ENCODE assay signal across 8 cellular contexts in genomic region chr3:119258915-119259314, GRCh38. TPM values are rescaled to one million over a fixed set of nuclear protein-coding genes. Genes with fewer than 3 reads are reported as not detected.
A peak's percentile ranks its signal among the peaks of the same experiment; 100 is the strongest.
DNase-seq lines count a peak whose midpoint lies in the region; ATAC-seq lines count a peak whose summit lies in the region.

No MANE protein-coding gene starts in this region.

- no peaks in the 10 kb centered on the region for H3K36me3 Mint-ChIP-seq in activated T-cell treated with anti-CD3 and anti-CD28 coated beads, Interleukin-2, amount 50 U/mL, for 72 hours (ENCODE audit: insufficient read depth in 2 of 2)

- H3K9ac ChIP-seq in GM23248 = no peak overlapping the region

- H3K9me3 ChIP-seq in GM23248 (ENCODE audit: low read depth) = no peaks in the 10 kb centered on the region

- H3K4me1 ChIP-seq in GM23248 (ENCODE audit: insufficient read depth) = no peaks in the 10 kb centered on the region

- no peaks in the 10 kb centered on the region for H3K9me2 ChIP-seq in GM23248 (ENCODE audit: insufficient read depth)

- peaks cover 14% of the 10 kb centered on the region for H3K4me1 Mint-ChIP-seq in activated T-cell treated with anti-CD3 and anti-CD28 coated beads, Interleukin-2, amount 50 U/mL, for 72 hours (ENCODE audit: low read depth)

- no peaks in the 10 kb centered on the region for H4K20me1 ChIP-seq in GM23248 (ENCODE audit: insufficient read depth)

- ATAC-seq in GM18508 (IDR thresholded peaks at IDR 0.05; ENCODE audit: insufficient read depth, unreplicated experiment) (peak; percentile 97), left colon (peak; percentile 73)
- no peak for ATAC-seq in activated T-cell treated with anti-CD3 and anti-CD28 coated beads, Interleukin-2, amount 50 U/mL, for 72 hours (replicated peaks in 1 of 2)

- no peaks in the 10 kb centered on the region for H3K36me3 ChIP-seq in GM23248 (ENCODE audit: low read depth)

- H3K4me2 ChIP-seq in GM23248 (ENCODE audit: unreplicated experiment) = no peak overlapping the region

- DNase-seq in GM23248 (no peak), KG1 (lab: John Stamatoyannopoulos, UW) (peak; percentile 11), left colon (no peak), RKO (ENCODE audit: low spot score) (no peak), iPS-NIHi11 (ENCODE audit: low spot score) (no peak), NCI-H2227 (lab: John Stamatoyannopoulos, UW; ENCODE audit: unreplicated experiment) (no peak)
- no peak for DNase-seq in activated T-cell treated with anti-CD3 and anti-CD28 coated beads, Interleukin-2, amount 50 U/mL, for 72 hours

- intact Hi-C loops in left colon (cut with DNase I, micrococcal nuclease) = no loop called here

- H3K27me3 Mint-ChIP-seq in activated T-cell treated with anti-CD3 and anti-CD28 coated beads, Interleukin-2, amount 50 U/mL, for 72 hours (ENCODE audit: low read depth) = no peaks in the 10 kb centered on the region

- no peak overlapping the region for H3K4me3 Mint-ChIP-seq in activated T-cell treated with anti-CD3 and anti-CD28 coated beads, Interleukin-2, amount 50 U/mL, for 72 hours

- no peak overlapping the region for H3K27ac ChIP-seq in GM23248

- 13 to 15% methylated on average over 1 of the region's 1 CpG for WGBS in GM23248 (ENCODE audit: low coverage in 1 of 2, low lambda C conversion rate in 2 of 2, missing lambda C conversion rate in 2 of 2), 2 experiments

- in situ Hi-C loops in GM23248 (cut with MboI) = no loop called here

- H3K27ac Mint-ChIP-seq in activated T-cell treated with anti-CD3 and anti-CD28 coated beads, Interleukin-2, amount 50 U/mL, for 72 hours = no peak overlapping the region

- no peaks in the 10 kb centered on the region for H3F3A ChIP-seq in GM23248 (ENCODE audit: insufficient read depth)

- H3K4me3 ChIP-seq in GM23248 = no peak overlapping the region

- peak overlapping the region; percentile 45; the same call in 1 of the 2 replicates for H2AFZ ChIP-seq in GM23248

- H3K9me3 Mint-ChIP-seq in activated T-cell treated with anti-CD3 and anti-CD28 coated beads, Interleukin-2, amount 50 U/mL, for 72 hours = no peaks in the 10 kb centered on the region

- H3K27me3 ChIP-seq in GM23248 (replicated peaks; ENCODE audit: insufficient read depth) = no peaks in the 10 kb centered on the region

- no peaks in the 10 kb centered on the region for H3K79me2 ChIP-seq in GM23248 (ENCODE audit: insufficient read depth)

RNA-seq across cellular contexts. Expression of gene B4GALT4, which starts 18.2 kb away (rescaled TPM):
- 55.6 and 56.0 TPM in 2 replicates for total RNA-seq in GM23248 (2014; rRNA removed; shearing (Covaris generic))
- 64.0 and 67.9 TPM in 2 replicates for polyA plus RNA-seq in GM23248 (2016; fragmentation: Nextera tagmentation; extraction: Ambion mirVana)
- 10 to 100 TPM; 58.1 to 60.4 TPM for total RNA-seq in left colon
- total RNA-seq in activated T-cell treated with anti-CD3 and anti-CD28 coated beads, Interleukin-2, amount 50 U/mL, for 72 hours = 10 to 100 TPM; 22.7 to 25.2 TPM

RNA-seq across cellular contexts. Expression of gene ARHGAP31, which starts 35.3 kb away (rescaled TPM):
- total RNA-seq in GM23248 (2014; rRNA removed; shearing (Covaris generic)) = 14.0 and 15.3 TPM in 2 replicates
- 8.1 and 8.5 TPM in 2 replicates for polyA plus RNA-seq in GM23248 (2016; fragmentation: Nextera tagmentation; extraction: Ambion mirVana)
- 10 to 100 TPM; 10.7 to 12.1 TPM for total RNA-seq in left colon
- total RNA-seq in activated T-cell treated with anti-CD3 and anti-CD28 coated beads, Interleukin-2, amount 50 U/mL, for 72 hours = 10 to 100 TPM; 12.7 to 19.1 TPM

Comparison
In these comparisons a context has a peak if more than half of its experiments do, and no peak if none do; other contexts are left out.
1. ATAC-seq: peak in GM18508 (single experiment) and left colon (single experiment); none in activated T-cell treated with anti-CD3 and anti-CD28 coated beads, Interleukin-2, amount 50 U/mL, for 72 hours (0 of 2).